ENCODE assay signal across 9 cellular contexts in genomic region chr5:83471405-83472212, GRCh38. TPM values are rescaled to one million over a fixed set of nuclear protein-coding genes. Genes with fewer than 3 reads are reported as not detected.
DNase-seq lines count a peak whose midpoint lies in the region; ATAC-seq, FAIRE-seq and TF ChIP-seq lines count a peak whose summit lies in the region.
"Had no signal": no experiment of that assay in that cellular context is flagged by ENCODE, and none has a peak within 500 bp of the region (broad histone marks: within the 10 kb centered on the region; RNA-seq: fewer than 3 reads in every experiment).

VCAN (plus strand) TSS chr5:83471744; CDS start chr5:83483519, 11,775 bp downstream.

- no peak; a peak in 1 of 5 replicates for TF ChIP-seq RAD21 in A549 (conservative IDR thresholded peaks at IDR 0.05 in 1 of 2, IDR thresholded peaks at IDR 0.05 in 1 of 2)

- peak within 1 kb of the TSS; percentile 78 to 85 for H3K27ac ChIP-seq in A549
- peak within 1 kb of the TSS; percentile 86 for H3K27ac ChIP-seq in GM23338 (ENCODE audit: low read depth)
- H3K27ac ChIP-seq: neutrophil had no signal

- peak within 1 kb of the TSS; percentile 92 for H3K27ac Mint-ChIP-seq in GM23338
- peak within 1 kb of the TSS in 1 of 2 donors; percentile 5 for H3K27ac Mint-ChIP-seq in T-cell
- H3K27ac Mint-ChIP-seq in type B pancreatic cell = peak within 1 kb of the TSS; percentile 87

- peaks cover 8% of the 10 kb centered on the region for H3K36me3 Mint-ChIP-seq in GM23338 (ENCODE audit: low read depth)
- no peaks in the 10 kb centered on the region for H3K36me3 Mint-ChIP-seq in T-cell
- H3K36me3 Mint-ChIP-seq in type B pancreatic cell = no peaks in the 10 kb centered on the region

- H3K27me3 Mint-ChIP-seq in GM23338 (ENCODE audit: insufficient read depth, low read depth, poor library complexity) (peaks cover 11% of the 10 kb centered on the region), T-cell (peaks cover 70 to 85% of the 10 kb centered on the region in 2 donors), type B pancreatic cell (peaks cover 42% of the 10 kb centered on the region)

- H3K4me2 ChIP-seq in A549 (peak within 1 kb of the TSS; percentile 89), GM23338 (peak within 1 kb of the TSS; percentile 82)

- 0 out of 6 replicates have a peak, but pooled peaks of 1 of the 2 experiments have one; percentile 4 for ATAC-seq in A549
- peak; percentile 13 for ATAC-seq in GM23338
- ATAC-seq in T-cell (replicated peaks in 1 of 4) = peak in 1 of 4 experiments; percentile 23
- peak; percentile 28 for ATAC-seq in esophagus mucosa
- ATAC-seq in HG03460 (IDR thresholded peaks at IDR 0.05; ENCODE audit: unreplicated experiment) = no peak
- no peak for ATAC-seq in HG03175 (IDR thresholded peaks at IDR 0.05; ENCODE audit: unreplicated experiment)

- peak; percentile 40 to 47 for DNase-seq in A549 (ENCODE audit: low read depth in 1 of 2, low spot score in 1 of 2)
- peak; percentile 84 for DNase-seq in GM23338 (ENCODE audit: low spot score)
- DNase-seq in T-cell = peak in 1 of 34 experiments; percentile 9
- peak; percentile 80 for DNase-seq in type B pancreatic cell (ENCODE audit: extremely low spot score, unreplicated experiment)

- no peaks in the 10 kb centered on the region; the same call in 1 of the 3 replicates for H3K9me3 Mint-ChIP-seq in GM23338
- H3K9me3 Mint-ChIP-seq in T-cell = no peaks in the 10 kb centered on the region
- no peaks in the 10 kb centered on the region for H3K9me3 Mint-ChIP-seq in type B pancreatic cell

- no peaks in the 10 kb centered on the region for H3K36me3 ChIP-seq in GM23338 (ENCODE audit: insufficient read depth)
- H3K36me3 ChIP-seq: neutrophil had no signal

- H3K9me3 ChIP-seq in A549 (no peaks in the 10 kb centered on the region), mononuclear cell (ENCODE audit: low read depth, low read length) (no peaks in the 10 kb centered on the region)
- H3K9me3 ChIP-seq: neutrophil had no signal

- H3K9me2 ChIP-seq in GM23338 (ENCODE audit: insufficient read depth) = no peaks in the 10 kb centered on the region

- no peaks in the 10 kb centered on the region for H3F3A ChIP-seq in GM23338 (replicated peaks; ENCODE audit: low read depth)

- POLR2A ChIA-PET in A549 (lab: Yijun Ruan, JAX) = interaction anchor here (0.6 to 1.3 kb wide), 3 partner anchors 21 to 394 kb away, joined by 3 to 4 read pairs (median 4); partner anchors contain the start of genes TMEM167A and XRCC4
- POLR2A ChIA-PET in T-cell (lab: Charles Lee) = interaction anchor here in 1 of 2 donors (0.7 kb wide), 1 partner anchor 10 kb away, joined by 3 read pairs; no protein-coding TSS in a partner anchor

- CTCF ChIA-PET in A549 (lab: Yijun Ruan, JAX) = interaction anchor here (0.7 to 1.0 kb wide), 2 partner anchors 240 to 323 kb away, joined by 3 to 4 read pairs; no protein-coding TSS in a partner anchor
- CTCF ChIA-PET in T-cell (lab: Charles Lee) = interaction anchor here in 1 of 2 donors (0.7 kb wide), 2 partner anchors 294 to 1763 kb away, joined by 3 to 5 read pairs; no protein-coding TSS in a partner anchor

- H3K4me3 ChIP-seq in A549 = peak within 1 kb of the TSS; percentile 56
- peak within 1 kb of the TSS; percentile 76 for H3K4me3 ChIP-seq in GM23338
- peak within 1 kb of the TSS; percentile 67 for H3K4me3 ChIP-seq in mononuclear cell (ENCODE audit: low read length)

- WGBS in A549 (ENCODE audit: missing lambda C conversion rate) = 1% methylated on average over 38 of the region's 43 CpGs

- no peaks in the 10 kb centered on the region for H3K27me3 ChIP-seq in GM23338 (ENCODE audit: insufficient read depth)
- H3K27me3 ChIP-seq in mononuclear cell (ENCODE audit: insufficient read depth, low read length) = peaks cover 93% of the 10 kb centered on the region

- H2AFZ ChIP-seq in GM23338 = peak within 1 kb of the TSS; percentile 21; the same call in 1 of the 2 replicates

- TF ChIP-seq CTCF in A549 (IDR thresholded peaks at IDR 0.05) (no peak), GM23338 (conservative IDR thresholded peaks at IDR 0.05; ENCODE audit: low read depth in 2 of 2) (no peak), type B pancreatic cell (conservative IDR thresholded peaks at IDR 0.05) (no peak)

- peaks cover 17% of the 10 kb centered on the region for H3K79me2 ChIP-seq in GM23338 (replicated peaks; ENCODE audit: insufficient read depth)

- peaks cover 52% of the 10 kb centered on the region for H3K4me1 Mint-ChIP-seq in GM23338
- peaks cover 29 to 40% (median 35%) of the 10 kb centered on the region in 3 donors for H3K4me1 Mint-ChIP-seq in T-cell
- peaks cover 31% of the 10 kb centered on the region for H3K4me1 Mint-ChIP-seq in type B pancreatic cell (ENCODE audit: unreplicated experiment)

- peak; percentile 27; the same call in 1 of the 2 replicates for TF ChIP-seq POLR2A in A549 (IDR thresholded peaks at IDR 0.05; ENCODE audit: low read length)

- H3K4me3 Mint-ChIP-seq in GM23338 (peak within 1 kb of the TSS; percentile 85), T-cell (peak within 1 kb of the TSS; percentile 2 to 88 (median 57)), type B pancreatic cell (peak within 1 kb of the TSS; percentile 99)

- H3K4me1 ChIP-seq in A549 (peaks cover 9% of the 10 kb centered on the region), GM23338 (ENCODE audit: insufficient read depth) (peaks cover 43% of the 10 kb centered on the region), mononuclear cell (ENCODE audit: insufficient read depth, low read length) (peaks cover 40% of the 10 kb centered on the region)

- no peak for TF ChIP-seq EP300 in A549 (IDR thresholded peaks at IDR 0.05)

- no peak for FAIRE-seq in A549 (lab: Jason Lieb, UNC)

- no peaks in the 10 kb centered on the region for H4K20me1 ChIP-seq in GM23338 (replicated peaks; ENCODE audit: insufficient read depth)

TF ChIP-seq in A549, 52 proteins besides CTCF, POLR2A, EP300 and RAD21:
- TF ChIP-seq HDAC2 (IDR thresholded peaks at IDR 0.05) (no peak), RNF2 (IDR thresholded peaks at IDR 0.05; ENCODE audit: borderline replicate concordance, low read depth) (peak; percentile 89), JUN (IDR thresholded peaks at IDR 0.05) (no peak), RARB (CRISPR knock-in tag; IDR thresholded peaks at IDR 0.05) (no peak), FOSL2 (IDR thresholded peaks at IDR 0.05) (no peak), FOSL2 (CRISPR knock-in tag; IDR thresholded peaks at IDR 0.05) (no peak), MYC (IDR thresholded peaks at IDR 0.05; ENCODE audit: borderline replicate concordance, low read length) (no peak)

TF ChIP-seq in GM23338, 12 proteins besides CTCF, POLR2A, EP300 and RAD21:
- TF ChIP-seq STAT1 (IDR thresholded peaks at IDR 0.05; ENCODE audit: unreplicated experiment) (no peak), CREB1 (CRISPR knock-in tag; IDR thresholded peaks at IDR 0.05; ENCODE audit: low read depth) (no peak), POLR2AphosphoS5 (IDR thresholded peaks at IDR 0.05; ENCODE audit: low read depth) (peak; percentile 47), JUNB (IDR thresholded peaks at IDR 0.05; ENCODE audit: unreplicated experiment) (no peak), ZNF331 (CRISPR knock-in tag; IDR thresholded peaks at IDR 0.05; ENCODE audit: low read depth) (no peak), NANOG (IDR thresholded peaks at IDR 0.05; ENCODE audit: borderline replicate concordance) (no peak)
- TF ChIP-seq, protein P1, sequence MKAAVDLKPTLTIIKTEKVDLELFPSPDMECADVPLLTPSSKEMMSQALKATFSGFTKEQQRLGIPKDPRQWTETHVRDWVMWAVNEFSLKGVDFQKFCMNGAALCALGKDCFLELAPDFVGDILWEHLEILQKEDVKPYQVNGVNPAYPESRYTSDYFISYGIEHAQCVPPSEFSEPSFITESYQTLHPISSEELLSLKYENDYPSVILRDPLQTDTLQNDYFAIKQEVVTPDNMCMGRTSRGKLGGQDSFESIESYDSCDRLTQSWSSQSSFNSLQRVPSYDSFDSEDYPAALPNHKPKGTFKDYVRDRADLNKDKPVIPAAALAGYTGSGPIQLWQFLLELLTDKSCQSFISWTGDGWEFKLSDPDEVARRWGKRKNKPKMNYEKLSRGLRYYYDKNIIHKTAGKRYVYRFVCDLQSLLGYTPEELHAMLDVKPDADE (IDR thresholded peaks at IDR 0.05) = no peak

RNA-seq across cellular contexts. Expression of gene VCAN, which starts in this region (rescaled TPM):
- polyA plus RNA-seq in A549 (2011; rRNA removed) (42.0 and 47.8 TPM in 2 replicates), A549 (2017; fragmentation: RNase III; extraction: RNeasy Plus Mini Kit Qiagen cat#74134 plus additional on column Dnase treatment) (20.1 to 26.0 TPM (median 21.1 TPM) in 3 replicates), GM23338 (2016; fragmentation: Nextera tagmentation; extraction: Ambion mirVana) (133 and 137 TPM in 2 replicates)
- polyA plus RNA-seq in A549 (2012; cell fraction: cytosol; rRNA removed) = 1.9 and 2.5 TPM in 2 replicates
- polyA plus RNA-seq in A549 (2012; cell fraction: nucleus; rRNA removed) = 11.0 and 11.6 TPM in 2 replicates
- 104 and 116 TPM in 2 replicates for polyA minus RNA-seq in A549 (2011; rRNA and poly(A)+ RNA removed)
- total RNA-seq in GM23338 (2014; rRNA removed; shearing (Covaris generic)) = 373 and 404 TPM in 2 replicates
- total RNA-seq in T-cell (1 to 10 TPM in 2 of 5 donors, under 1 TPM in 3; 0.39 to 1.7 (median 0.68) TPM), esophagus mucosa (3.1 TPM), mononuclear cell (549 TPM), type B pancreatic cell (ENCODE audit: low replicate concordance) (106 and 341 TPM in 2 replicates)

Comparison
In these comparisons a context has a peak if more than half of its experiments do, and no peak if none do; other contexts are left out.
1. RNA of gene VCAN (total RNA-seq): 549 TPM in mononuclear cell (single experiment), 373 to 404 TPM in GM23338 and 106 to 341 TPM in type B pancreatic cell; 3.1 TPM in esophagus mucosa (single experiment) and 0.39 to 1.7 TPM in T-cell; every median in the first group is over 10 times any median in the second.
2. ATAC-seq: peak in GM23338 (single experiment) and esophagus mucosa (single experiment); none in HG03460 (single experiment) and HG03175 (single experiment).
3. Peak in every context shown above with its lines, with median percentiles within 50 percentile points of each other: H3K4me3 ChIP-seq and H3K4me3 Mint-ChIP-seq.